Comparison of ENCODE assay signal across 22 cellular contexts in the genomic region with DNA sequence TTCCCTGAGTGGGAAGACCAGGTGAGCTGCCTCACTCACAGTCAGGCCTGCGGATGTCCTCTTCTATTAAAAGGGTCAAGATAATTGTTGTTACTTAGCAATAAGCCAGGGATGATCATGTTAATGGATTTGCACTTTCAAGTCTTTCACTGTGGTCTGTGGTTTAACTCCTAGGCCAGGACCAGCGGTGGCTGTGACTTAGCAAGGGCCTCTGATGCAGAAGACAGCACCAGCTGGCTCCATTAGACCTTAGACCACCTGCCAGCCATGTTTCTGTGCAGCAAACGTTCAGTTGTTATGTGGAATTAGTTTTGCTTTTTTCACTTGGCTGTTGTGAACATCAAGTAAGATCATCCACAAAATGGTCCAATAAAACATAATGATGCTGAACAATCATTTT.
DNase-seq lines count a peak whose midpoint lies in the region; ATAC-seq, FAIRE-seq and TF ChIP-seq lines count a peak whose summit lies in the region.
"Had no signal": no experiment of that assay in that cellular context is flagged by ENCODE, and none has a peak within 500 bp of the region (broad histone marks: within the 10 kb centered on the region; RNA-seq: fewer than 3 reads in every experiment).

No MANE protein-coding gene starts in this region.

- FAIRE-seq in urothelium cell line (lab: Jason Lieb, UNC): peak; percentile 61
- FAIRE-seq: GM12878, HTR-8/SVneo had no signal

- intact Hi-C loops in right cardiac atrium (cut with DNase I): no loop called here
- intact Hi-C loops in left ventricle myocardium superior (cut with micrococcal nuclease): no loop called here
- intact Hi-C loops in dorsolateral prefrontal cortex (cut with DNase I): no loop called here

- no peak for DNase-seq in right cardiac atrium
- DNase-seq in left ventricle myocardium superior: no peak
- peak; percentile 13 for DNase-seq in SK-N-DZ (ENCODE audit: low spot score)
- peak; percentile 55 for DNase-seq in islet precursor cell
- no peak for DNase-seq in urothelium cell line (ENCODE audit: low spot score)
- DNase-seq in NCI-H1930 (lab: John Stamatoyannopoulos, UW): no peak
- no peak for DNase-seq in dorsolateral prefrontal cortex
- DNase-seq: Caco-2; CD4-positive, CD25-positive, alpha-beta regulatory T cell; DMS79; Kasumi-1; NCI-H1105 treated with DMSO at 0.1 percent for 48 hours; NCI-H1694 treated with DMSO at 0.1 percent for 48 hours; NCI-H446; NCI-H69 had no signal

- H3K4me3 ChIP-seq in right cardiac atrium (ENCODE audit: low read length) (no peak overlapping the region), dorsolateral prefrontal cortex (no peak overlapping the region)
- H3K4me3 ChIP-seq: GM12878, GM23338 had no signal

- H3K4me1 ChIP-seq in right cardiac atrium (ENCODE audit: control insufficient read depth, insufficient read depth, low read length): peaks cover 11% of the 10 kb centered on the region
- H3K4me1 ChIP-seq: Caco-2 had no signal

- ATAC-seq in right cardiac atrium: no peak
- no peak for ATAC-seq in left ventricle myocardium superior
- no peak for ATAC-seq in GM19395 (IDR thresholded peaks at IDR 0.05; ENCODE audit: unreplicated experiment)
- ATAC-seq: GM12878, GM23338, HCT116, SK-N-SH treated with all-trans-retinoic acid at 6 μM for 48 hours had no signal

- no peaks in the 10 kb centered on the region for H3K9me3 ChIP-seq in right cardiac atrium (ENCODE audit: control insufficient read depth, low read length)
- H3K9me3 ChIP-seq: Caco-2 had no signal

- H3K27me3 ChIP-seq in right cardiac atrium (ENCODE audit: control insufficient read depth, insufficient read depth) (no peaks in the 10 kb centered on the region), dorsolateral prefrontal cortex (peaks cover 0 to 5% (median 0%) of the 10 kb centered on the region in 45 donors)

- TF ChIP-seq CTCF in dorsolateral prefrontal cortex (IDR thresholded peaks at IDR 0.05 in 54 of 56, conservative IDR thresholded peaks at IDR 0.05 in 2 of 56; ENCODE audit: low read depth in 1 of 56, partially characterized antibody in 56 of 56): no peak

- peak overlapping the region; percentile 56 for H3K27ac ChIP-seq in right cardiac atrium (ENCODE audit: low read length)
- H3K27ac ChIP-seq in dorsolateral prefrontal cortex: no peak overlapping the region
- H3K27ac ChIP-seq: HL-60 had no signal

- 66% methylated on average over 3 of the region's 3 CpGs for WGBS in right cardiac atrium

Comparison
In these comparisons a context has a peak if more than half of its experiments do, and no peak if none do; other contexts are left out.
1. DNase-seq: peak in SK-N-DZ (single experiment) and islet precursor cell (single experiment); none in right cardiac atrium (0 of 3), left ventricle myocardium superior (single experiment), urothelium cell line (single experiment), NCI-H1930 (0 of 2) and dorsolateral prefrontal cortex (0 of 10).